In genomic region chr17:28492352-28493310, GRCh38 we compare ENCODE assay signal across 25 cellular contexts. TPM values are rescaled to one million over a fixed set of nuclear protein-coding genes. Genes with fewer than 3 reads are reported as not detected.
DNase-seq lines count a peak whose midpoint lies in the region; ATAC-seq and TF ChIP-seq lines count a peak whose summit lies in the region.
"Had no signal": no experiment of that assay in that cellular context is flagged by ENCODE, and none has a peak within 500 bp of the region (broad histone marks: within the 10 kb centered on the region; RNA-seq: fewer than 3 reads in every experiment).

No MANE protein-coding gene starts in this region.

- TF ChIP-seq CTCF in activated CD8-positive, alpha-beta T cell treated with anti-CD3 and anti-CD28 coated beads for 36 hours (IDR thresholded peaks at IDR 0.05) = no peak
- peak; percentile 50 for TF ChIP-seq CTCF in foreskin keratinocyte (conservative IDR thresholded peaks at IDR 0.05)
- TF ChIP-seq CTCF in vagina (IDR thresholded peaks at IDR 0.05) = no peak

- no peaks in the 10 kb centered on the region for H3K36me3 Mint-ChIP-seq in activated CD8-positive, alpha-beta T cell treated with anti-CD3 and anti-CD28 coated beads, Interleukin-2, amount 10 ng/mL, durations not matched to agents 7 days and 5 days (ENCODE audit: low read depth)
- no peaks in the 10 kb centered on the region for H3K36me3 Mint-ChIP-seq in activated CD8-positive, alpha-beta T cell treated with anti-CD3 and anti-CD28 coated beads for 36 hours (ENCODE audit: low read depth)
- H3K36me3 Mint-ChIP-seq: activated naive CD4-positive, alpha-beta T cell treated with anti-CD3 and anti-CD28 coated beads, Interleukin-2, amount 10 ng/mL, durations not matched to agents 7 days and 5 days; CD4-positive, CD25-positive, alpha-beta regulatory T cell; natural killer cell treated with Interleukin-12 subunit alpha and Interleukin-12 subunit beta and Interleukin-15 and Interleukin-18, amount 100 ng/mL, for 72 hours; stimulated activated effector memory CD8-positive, alpha-beta T cell treated with anti-CD3 and anti-CD28 coated beads, Interleukin-12 subunit alpha, Interleukin-12 subunit beta, amount 100 ng/mL, for 72 hours had no signal

- H3K9me3 ChIP-seq in vagina = no peaks in the 10 kb centered on the region
- H3K9me3 ChIP-seq: esophagus muscularis mucosa, heart left ventricle had no signal

- H3K4me1 Mint-ChIP-seq in activated CD8-positive, alpha-beta T cell treated with anti-CD3 and anti-CD28 coated beads, Interleukin-2, amount 10 ng/mL, durations not matched to agents 7 days and 5 days (ENCODE audit: low read depth) = no peaks in the 10 kb centered on the region
- H3K4me1 Mint-ChIP-seq in activated CD8-positive, alpha-beta T cell treated with anti-CD3 and anti-CD28 coated beads for 36 hours (ENCODE audit: low read depth) = no peaks in the 10 kb centered on the region
- H3K4me1 Mint-ChIP-seq: activated naive CD4-positive, alpha-beta T cell treated with anti-CD3 and anti-CD28 coated beads, Interleukin-2, amount 10 ng/mL, durations not matched to agents 7 days and 5 days; CD4-positive, CD25-positive, alpha-beta regulatory T cell; stimulated activated effector memory CD8-positive, alpha-beta T cell treated with anti-CD3 and anti-CD28 coated beads, Interleukin-12 subunit alpha, Interleukin-12 subunit beta, amount 100 ng/mL, for 72 hours had no signal

- H3K4me3 Mint-ChIP-seq in activated CD8-positive, alpha-beta T cell treated with anti-CD3 and anti-CD28 coated beads, Interleukin-2, amount 10 ng/mL, durations not matched to agents 7 days and 5 days = no peak overlapping the region
- H3K4me3 Mint-ChIP-seq in activated CD8-positive, alpha-beta T cell treated with anti-CD3 and anti-CD28 coated beads for 36 hours = no peak overlapping the region
- H3K4me3 Mint-ChIP-seq: activated naive CD4-positive, alpha-beta T cell treated with anti-CD3 and anti-CD28 coated beads, Interleukin-2, amount 10 ng/mL, durations not matched to agents 7 days and 5 days; CD4-positive, CD25-positive, alpha-beta regulatory T cell; dendritic cell treated with granulocyte-macrophage colony-stimulating factor and Interleukin-4, amounts not matched to agents 40 ng/mL and 50 ng/mL, for 4 days; natural killer cell treated with Interleukin-12 subunit alpha and Interleukin-12 subunit beta and Interleukin-15 and Interleukin-18, amount 100 ng/mL, for 72 hours; stimulated activated effector memory CD8-positive, alpha-beta T cell treated with anti-CD3 and anti-CD28 coated beads, Interleukin-12 subunit alpha, Interleukin-12 subunit beta, amount 100 ng/mL, for 72 hours had no signal

- H3K4me1 ChIP-seq in foreskin keratinocyte (no peaks in the 10 kb centered on the region), vagina (peaks cover 5% of the 10 kb centered on the region)
- H3K4me1 ChIP-seq: esophagus muscularis mucosa, heart left ventricle had no signal

- POLR2A ChIA-PET in activated CD8-positive, alpha-beta T cell treated with anti-CD3 and anti-CD28 coated beads, Interleukin-2, amount 10 ng/mL, durations not matched to agents 7 days and 5 days (lab: Charles Lee) = no interaction called here
- POLR2A ChIA-PET in activated CD8-positive, alpha-beta T cell treated with anti-CD3 and anti-CD28 coated beads for 36 hours (lab: Charles Lee) = no interaction called here

- H3K4me3 ChIP-seq in vagina = no peak overlapping the region
- H3K4me3 ChIP-seq: esophagus muscularis mucosa, heart left ventricle had no signal

- H3K27ac Mint-ChIP-seq in activated CD8-positive, alpha-beta T cell treated with anti-CD3 and anti-CD28 coated beads, Interleukin-2, amount 10 ng/mL, durations not matched to agents 7 days and 5 days = peak overlapping the region; percentile 19
- no peak overlapping the region for H3K27ac Mint-ChIP-seq in activated CD8-positive, alpha-beta T cell treated with anti-CD3 and anti-CD28 coated beads for 36 hours
- H3K27ac Mint-ChIP-seq: activated naive CD4-positive, alpha-beta T cell treated with anti-CD3 and anti-CD28 coated beads, Interleukin-2, amount 10 ng/mL, durations not matched to agents 7 days and 5 days; CD4-positive, CD25-positive, alpha-beta regulatory T cell; dendritic cell treated with granulocyte-macrophage colony-stimulating factor and Interleukin-4, amounts not matched to agents 40 ng/mL and 50 ng/mL, for 4 days; natural killer cell treated with Interleukin-12 subunit alpha and Interleukin-12 subunit beta and Interleukin-15 and Interleukin-18, amount 100 ng/mL, for 72 hours; stimulated activated effector memory CD8-positive, alpha-beta T cell treated with anti-CD3 and anti-CD28 coated beads, Interleukin-12 subunit alpha, Interleukin-12 subunit beta, amount 100 ng/mL, for 72 hours had no signal

- H3K27ac ChIP-seq in foreskin keratinocyte = no peak overlapping the region
- no peak overlapping the region for H3K27ac ChIP-seq in vagina
- H3K27ac ChIP-seq: esophagus muscularis mucosa, heart left ventricle had no signal

- intact Hi-C loops in activated CD8-positive, alpha-beta T cell treated with anti-CD3 and anti-CD28 coated beads for 36 hours (cut with micrococcal nuclease) = loop anchor here (5.0 kb wide), 1 partner anchor 120 kb away; the partner anchor contains the start of gene RSKR
- intact Hi-C loops in vagina (cut with DNase I) = loop anchor here (10.0 kb wide), 1 partner anchor 122 kb away; the partner anchor contains the start of gene RSKR

- no peaks in the 10 kb centered on the region for H3K36me3 ChIP-seq in vagina
- H3K36me3 ChIP-seq: esophagus muscularis mucosa, heart left ventricle had no signal

- H3K9me3 Mint-ChIP-seq in activated CD8-positive, alpha-beta T cell treated with anti-CD3 and anti-CD28 coated beads, Interleukin-2, amount 10 ng/mL, durations not matched to agents 7 days and 5 days (ENCODE audit: insufficient read depth) = no peaks in the 10 kb centered on the region
- H3K9me3 Mint-ChIP-seq in activated CD8-positive, alpha-beta T cell treated with anti-CD3 and anti-CD28 coated beads for 36 hours = no peaks in the 10 kb centered on the region
- H3K9me3 Mint-ChIP-seq: activated naive CD4-positive, alpha-beta T cell treated with anti-CD3 and anti-CD28 coated beads, Interleukin-2, amount 10 ng/mL, durations not matched to agents 7 days and 5 days; CD4-positive, CD25-positive, alpha-beta regulatory T cell; dendritic cell treated with granulocyte-macrophage colony-stimulating factor and Interleukin-4, amounts not matched to agents 40 ng/mL and 50 ng/mL, for 4 days; natural killer cell treated with Interleukin-12 subunit alpha and Interleukin-12 subunit beta and Interleukin-15 and Interleukin-18, amount 100 ng/mL, for 72 hours; stimulated activated effector memory CD8-positive, alpha-beta T cell treated with anti-CD3 and anti-CD28 coated beads, Interleukin-12 subunit alpha, Interleukin-12 subunit beta, amount 100 ng/mL, for 72 hours had no signal

- peaks cover 2% of the 10 kb centered on the region for H3K27me3 Mint-ChIP-seq in activated CD8-positive, alpha-beta T cell treated with anti-CD3 and anti-CD28 coated beads, Interleukin-2, amount 10 ng/mL, durations not matched to agents 7 days and 5 days (ENCODE audit: low read depth)
- peaks cover 2% of the 10 kb centered on the region for H3K27me3 Mint-ChIP-seq in activated CD8-positive, alpha-beta T cell treated with anti-CD3 and anti-CD28 coated beads for 36 hours

- H3K27me3 ChIP-seq in foreskin keratinocyte (peaks cover 3% of the 10 kb centered on the region), vagina (no peaks in the 10 kb centered on the region)

- CTCF ChIA-PET in activated CD8-positive, alpha-beta T cell treated with anti-CD3 and anti-CD28 coated beads, Interleukin-2, amount 10 ng/mL, durations not matched to agents 7 days and 5 days (lab: Charles Lee) = interaction anchor here (0.9 to 1.6 kb wide), 5 partner anchors 43 to 108 kb away, joined by 3 to 5 read pairs (median 3); no protein-coding TSS in a partner anchor
- CTCF ChIA-PET in activated CD8-positive, alpha-beta T cell treated with anti-CD3 and anti-CD28 coated beads for 36 hours (lab: Charles Lee) = interaction anchor here (1.3 to 2.0 kb wide), 5 partner anchors 7 to 55 kb away, joined by 3 to 13 read pairs (median 5); no protein-coding TSS in a partner anchor

- ATAC-seq in activated CD8-positive, alpha-beta T cell treated with anti-CD3 and anti-CD28 coated beads, Interleukin-2, amount 10 ng/mL, durations not matched to agents 7 days and 5 days = no peak
- ATAC-seq in activated CD8-positive, alpha-beta T cell treated with anti-CD3 and anti-CD28 coated beads for 36 hours = no peak
- peak; percentile 10 for ATAC-seq in foreskin keratinocyte
- ATAC-seq: heart left ventricle; natural killer cell treated with Interleukin-12 subunit alpha and Interleukin-12 subunit beta and Interleukin-15 and Interleukin-18, amount 100 ng/mL, for 72 hours; stimulated activated effector memory CD8-positive, alpha-beta T cell treated with anti-CD3 and anti-CD28 coated beads, Interleukin-12 subunit alpha, Interleukin-12 subunit beta, amount 100 ng/mL, for 72 hours had no signal

- no peak for TF ChIP-seq POLR2A in vagina (IDR thresholded peaks at IDR 0.05)

- DNase-seq in activated CD8-positive, alpha-beta T cell treated with anti-CD3 and anti-CD28 coated beads, Interleukin-2, amount 10 ng/mL, durations not matched to agents 7 days and 5 days = no peak
- no peak for DNase-seq in activated CD8-positive, alpha-beta T cell treated with anti-CD3 and anti-CD28 coated beads for 36 hours
- peak; percentile 8 for DNase-seq in astrocyte of the hippocampus (ENCODE audit: low read depth, low spot score)
- DNase-seq in foreskin keratinocyte = peak; percentile 87 to 94
- no peak for DNase-seq in NCI-H1417 treated with DMSO at 0.1 percent for 48 hours (lab: John Stamatoyannopoulos, UW)
- DNase-seq in vagina (ENCODE audit: extremely low spot score in 2 of 2) = no peak
- no peak for DNase-seq in DMS53 treated with DMSO at 0.1 percent for 48 hours (lab: John Stamatoyannopoulos, UW; ENCODE audit: unreplicated experiment)
- no peak for DNase-seq in NCI-H510A (lab: John Stamatoyannopoulos, UW)
- DNase-seq: activated CD4-positive, alpha-beta T cell treated with anti-CD3 and anti-CD28 coated beads, Interleukin-2, amount 50 U/mL, for 1 hour; activated naive CD4-positive, alpha-beta T cell treated with anti-CD3 and anti-CD28 coated beads, Interleukin-2, amount 10 ng/mL, durations not matched to agents 7 days and 5 days; activated T-cell treated with anti-CD3 and anti-CD28 coated beads for 4 hours; CD4-positive, CD25-positive, alpha-beta regulatory T cell; heart left ventricle; mesendoderm; NCI-H2107; RPMI8226; stimulated activated CD4-positive, alpha-beta T cell treated with anti-CD3 and anti-CD28 coated beads, Interleukin-12 subunit alpha, Interleukin-12 subunit beta, amount 100 ng/mL, for 4 hours; trophoblast cell had no signal

RNA-seq across cellular contexts. Expression of gene FOXN1, which starts 13.5 kb away (rescaled TPM):
- total RNA-seq in activated CD8-positive, alpha-beta T cell treated with anti-CD3 and anti-CD28 coated beads, Interleukin-2, amount 10 ng/mL, durations not matched to agents 7 days and 5 days = not detected
- not detected for total RNA-seq in activated CD8-positive, alpha-beta T cell treated with anti-CD3 and anti-CD28 coated beads for 36 hours
- total RNA-seq in foreskin keratinocyte (0.07 and 0.28 TPM in 2 replicates), vagina (3.4 TPM)
- polyA plus RNA-seq in foreskin keratinocyte = 0.07 and 0.18 TPM in 2 replicates
- total RNA-seq: A673; CD4-positive, CD25-positive, alpha-beta regulatory T cell; Daoy; esophagus muscularis mucosa; heart left ventricle; natural killer cell treated with Interleukin-12 subunit alpha and Interleukin-12 subunit beta and Interleukin-15 and Interleukin-18, amount 100 ng/mL, for 72 hours; pulmonary artery endothelial cell had no signal
- polyA plus RNA-seq: CD4-positive, CD25-positive, alpha-beta regulatory T cell; heart left ventricle had no signal

RNA-seq across cellular contexts. Expression of gene SLC13A2, which starts 19.2 kb away (rescaled TPM):
- total RNA-seq in activated CD8-positive, alpha-beta T cell treated with anti-CD3 and anti-CD28 coated beads, Interleukin-2, amount 10 ng/mL, durations not matched to agents 7 days and 5 days = not detected
- not detected for total RNA-seq in activated CD8-positive, alpha-beta T cell treated with anti-CD3 and anti-CD28 coated beads for 36 hours
- total RNA-seq in foreskin keratinocyte (not detected in 2 replicates), vagina (not detected)
- not detected in 2 replicates for polyA plus RNA-seq in foreskin keratinocyte
- total RNA-seq: A673; CD4-positive, CD25-positive, alpha-beta regulatory T cell; Daoy; esophagus muscularis mucosa; heart left ventricle; natural killer cell treated with Interleukin-12 subunit alpha and Interleukin-12 subunit beta and Interleukin-15 and Interleukin-18, amount 100 ng/mL, for 72 hours; pulmonary artery endothelial cell had no signal
- polyA plus RNA-seq: CD4-positive, CD25-positive, alpha-beta regulatory T cell had no signal

RNA-seq across cellular contexts. Expression of gene UNC119, which starts 59.8 kb away (rescaled TPM):
- total RNA-seq in activated CD8-positive, alpha-beta T cell treated with anti-CD3 and anti-CD28 coated beads, Interleukin-2, amount 10 ng/mL, durations not matched to agents 7 days and 5 days = 10 to 100 TPM; 41.6 to 48.1 TPM
- 10 to 100 TPM; 43.6 to 44.8 TPM for total RNA-seq in activated CD8-positive, alpha-beta T cell treated with anti-CD3 and anti-CD28 coated beads for 36 hours
- total RNA-seq in foreskin keratinocyte (22.9 and 24.1 TPM in 2 replicates), vagina (38.1 TPM)
- polyA plus RNA-seq in foreskin keratinocyte = 28.5 and 31.8 TPM in 2 replicates

Comparison
In these comparisons a context has a peak if more than half of its experiments do, and no peak if none do; other contexts are left out.
1. DNase-seq: peak in astrocyte of the hippocampus (single experiment) and foreskin keratinocyte (2 of 2); none in activated CD8-positive, alpha-beta T cell treated with anti-CD3 and anti-CD28 coated beads, Interleukin-2, amount 10 ng/mL, durations not matched to agents 7 days and 5 days (single experiment), activated CD8-positive, alpha-beta T cell treated with anti-CD3 and anti-CD28 coated beads for 36 hours (single experiment), NCI-H1417 treated with DMSO at 0.1 percent for 48 hours (single experiment), vagina (0 of 2), DMS53 treated with DMSO at 0.1 percent for 48 hours (single experiment) and NCI-H510A (single experiment).